14 cellular contexts compared by ENCODE assay signal in the genomic region with DNA sequence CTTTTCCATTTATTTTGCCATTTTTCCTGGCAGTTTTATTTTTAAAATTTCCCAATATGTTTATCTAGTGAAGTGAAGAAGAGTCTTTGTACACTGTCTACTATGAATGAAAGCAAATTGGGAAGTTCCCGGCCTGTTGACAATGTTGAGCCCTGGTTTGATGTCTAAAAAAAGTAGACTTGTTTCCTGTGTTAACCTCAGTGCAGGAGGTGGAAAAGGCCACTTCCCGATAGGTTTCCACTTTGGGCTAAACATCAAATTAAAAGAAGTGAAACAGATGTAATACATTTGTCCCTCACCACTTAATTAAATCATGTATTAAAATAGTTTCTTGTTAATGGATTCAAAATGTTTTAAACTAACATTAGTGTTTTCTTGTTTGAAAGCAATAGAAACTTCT. TPM values are rescaled to one million over a fixed set of nuclear protein-coding genes. Genes with fewer than 3 reads are reported as not detected.
DNase-seq lines count a peak whose midpoint lies in the region; ATAC-seq, FAIRE-seq and TF ChIP-seq lines count a peak whose summit lies in the region.
"Had no signal": no experiment of that assay in that cellular context is flagged by ENCODE, and none has a peak within 500 bp of the region (broad histone marks: within the 10 kb centered on the region; RNA-seq: fewer than 3 reads in every experiment).

No MANE protein-coding gene starts in this region.

- TF ChIP-seq CTCF in HFFc6 (IDR thresholded peaks at IDR 0.05) = no peak
- TF ChIP-seq CTCF in HepG2 (CRISPR knock-in tag; IDR thresholded peaks at IDR 0.05) = no peak
- TF ChIP-seq CTCF in endothelial cell (IDR thresholded peaks at IDR 0.05; ENCODE audit: unreplicated experiment) = no peak

- TF ChIP-seq POLR2A in HepG2 (IDR thresholded peaks at IDR 0.05; ENCODE audit: insufficient read depth in 1 of 2, low read depth in 2 of 2, low read length in 2 of 2) = no peak

- 12% methylated on average over 2 of the region's 2 CpGs for WGBS in HepG2 (ENCODE audit: low lambda C conversion rate)

- H3K79me2 ChIP-seq in HepG2 (ENCODE audit: insufficient read depth, low read length) (no peaks in the 10 kb centered on the region), Karpas-422 (ENCODE audit: low read length) (no peaks in the 10 kb centered on the region)

- H3K4me1 ChIP-seq in HepG2 (ENCODE audit: insufficient read depth, low read length) (peaks cover 55% of the 10 kb centered on the region), Karpas-422 (ENCODE audit: low read length) (peaks cover 3% of the 10 kb centered on the region; the same call in 1 of the 2 replicates)

- no peaks in the 10 kb centered on the region for H3K27me3 ChIP-seq in HepG2 (ENCODE audit: control insufficient read depth in 1 of 2, insufficient read depth in 2 of 2, low read length in 2 of 2)
- no peaks in the 10 kb centered on the region for H3K27me3 ChIP-seq in Karpas-422 (ENCODE audit: low read length)
- H3K27me3 ChIP-seq: gastrocnemius medialis had no signal

- no peaks in the 10 kb centered on the region for H3K9me2 ChIP-seq in Karpas-422 (replicated peaks; ENCODE audit: insufficient read depth, low read length)

- H3K9ac ChIP-seq in HepG2 (ENCODE audit: insufficient read depth, low read depth, low read length) (no peak overlapping the region), Karpas-422 (ENCODE audit: low read length) (no peak overlapping the region)

- H3K4me3 ChIP-seq in HepG2 (replicated peaks in 1 of 3; ENCODE audit: insufficient read depth in 1 of 3, low read depth in 2 of 3, low read length in 3 of 3) (no peak overlapping the region), Karpas-422 (ENCODE audit: low read length) (no peak overlapping the region)
- H3K4me3 ChIP-seq: gastrocnemius medialis had no signal

- no peak for TF ChIP-seq EP300 in HepG2 (IDR thresholded peaks at IDR 0.05; ENCODE audit: low read depth in 2 of 2, low read length in 2 of 2)
- no peak for TF ChIP-seq EP300 in HepG2 (CRISPR knock-in tag; IDR thresholded peaks at IDR 0.05; ENCODE audit: borderline replicate concordance)

- FAIRE-seq in HepG2 (lab: Jason Lieb, UNC) = no peak
- FAIRE-seq: small intestine had no signal

- H2AFZ ChIP-seq in HepG2 (ENCODE audit: low read length) = no peak overlapping the region
- no peak overlapping the region for H2AFZ ChIP-seq in Karpas-422 (ENCODE audit: low read length)

- intact Hi-C loops in HepG2 (cut with micrococcal nuclease; ENCODE audit: unreplicated experiment) = loop anchor here (10.0 kb wide), 1 partner anchor 302 kb away; no protein-coding TSS in a partner anchor

- DNase-seq in GDM1 (lab: John Stamatoyannopoulos, UW) = peak; percentile 47
- DNase-seq in HFFc6 = no peak
- DNase-seq in HepG2 (ENCODE audit: low spot score) = peak; percentile 18
- DNase-seq in effector CD8-positive, alpha-beta T cell (lab: John Stamatoyannopoulos, UW) = no peak
- no peak for DNase-seq in Karpas-422
- no peak for DNase-seq in endothelial cell (ENCODE audit: low spot score)
- DNase-seq: caudate nucleus, DMS53, gastrocnemius medialis, NCI-H1436, small intestine had no signal

- in situ Hi-C loops in HepG2 (cut with HindIII; ENCODE audit: extremely low pct_ligation_motif_present, low pct_unique_long_range_greater_than_20kb) = loop anchor here (25.0 kb wide), 1 partner anchor 1350 kb away; no protein-coding TSS in a partner anchor

- H3K4me1 Mint-ChIP-seq in HFFc6 (ENCODE audit: low read depth) (peaks cover 88% of the 10 kb centered on the region), endothelial cell (ENCODE audit: unreplicated experiment) (peaks cover 13% of the 10 kb centered on the region)
- peaks cover 43% of the 10 kb centered on the region for H3K4me1 Mint-ChIP-seq in T-helper 1 cell treated with Interleukin-12 subunit alpha and Interleukin-12 subunit beta and Interleukin-4 antibody, amounts not matched to agents 30 μg/mL and 1 μg/mL, for 36 hours (ENCODE audit: low read depth)

- H3K27ac Mint-ChIP-seq in HFFc6 (peak overlapping the region; percentile 95), endothelial cell (ENCODE audit: unreplicated experiment) (no peak overlapping the region)
- H3K27ac Mint-ChIP-seq in T-helper 1 cell treated with Interleukin-12 subunit alpha and Interleukin-12 subunit beta and Interleukin-4 antibody, amounts not matched to agents 30 μg/mL and 1 μg/mL, for 36 hours = no peak overlapping the region
- H3K27ac Mint-ChIP-seq: mesothelial cell of epicardium had no signal

- H3K9me3 Mint-ChIP-seq in HFFc6 (no peaks in the 10 kb centered on the region), endothelial cell (ENCODE audit: unreplicated experiment) (no peaks in the 10 kb centered on the region)
- H3K9me3 Mint-ChIP-seq in T-helper 1 cell treated with Interleukin-12 subunit alpha and Interleukin-12 subunit beta and Interleukin-4 antibody, amounts not matched to agents 30 μg/mL and 1 μg/mL, for 36 hours = no peaks in the 10 kb centered on the region
- H3K9me3 Mint-ChIP-seq: mesothelial cell of epicardium had no signal

- TF ChIP-seq RAD21 in HepG2 (CRISPR knock-in tag; IDR thresholded peaks at IDR 0.05) = no peak

- no peak for ATAC-seq in HepG2
- no peak for ATAC-seq in GM21515 (IDR thresholded peaks at IDR 0.05; ENCODE audit: unreplicated experiment)
- ATAC-seq: gastrocnemius medialis had no signal

- H3K9me3 ChIP-seq in HepG2 (ENCODE audit: low read length) = no peaks in the 10 kb centered on the region
- H3K9me3 ChIP-seq in Karpas-422 (ENCODE audit: low read length) = no peaks in the 10 kb centered on the region
- H3K9me3 ChIP-seq: gastrocnemius medialis had no signal

- no peak overlapping the region for H3K4me2 ChIP-seq in HepG2 (ENCODE audit: low read depth, low read length)
- H3K4me2 ChIP-seq in Karpas-422 (ENCODE audit: low read depth, low read length, poor library complexity, severe bottlenecking) = no peak overlapping the region

- H3K27me3 Mint-ChIP-seq in HFFc6 (ENCODE audit: insufficient read depth) (peaks cover 1% of the 10 kb centered on the region; the same call in 1 of the 2 replicates), endothelial cell (ENCODE audit: unreplicated experiment) (no peaks in the 10 kb centered on the region)
- no peaks in the 10 kb centered on the region for H3K27me3 Mint-ChIP-seq in T-helper 1 cell treated with Interleukin-12 subunit alpha and Interleukin-12 subunit beta and Interleukin-4 antibody, amounts not matched to agents 30 μg/mL and 1 μg/mL, for 36 hours (ENCODE audit: low read depth)

- H3K4me3 Mint-ChIP-seq in HFFc6 (peak overlapping the region; percentile 27; the same call in 1 of the 2 replicates), endothelial cell (ENCODE audit: unreplicated experiment) (no peak overlapping the region)
- H3K4me3 Mint-ChIP-seq in T-helper 1 cell treated with Interleukin-12 subunit alpha and Interleukin-12 subunit beta and Interleukin-4 antibody, amounts not matched to agents 30 μg/mL and 1 μg/mL, for 36 hours = peak overlapping the region; percentile 46
- H3K4me3 Mint-ChIP-seq: mesothelial cell of epicardium had no signal

- no peaks in the 10 kb centered on the region for H3K36me3 ChIP-seq in HepG2 (replicated peaks in 1 of 2; ENCODE audit: control insufficient read depth in 1 of 2, insufficient read depth in 2 of 2, low read length in 2 of 2)
- H3K36me3 ChIP-seq in Karpas-422 (ENCODE audit: insufficient read depth, low read length) = no peaks in the 10 kb centered on the region
- H3K36me3 ChIP-seq: gastrocnemius medialis had no signal

- CTCF ChIA-PET in HepG2 (lab: Yijun Ruan, JAX; ENCODE audit: low intra/inter-chr PET ratio, low total read pairs) = no interaction called here

- POLR2A ChIA-PET in HepG2 (lab: Yijun Ruan, JAX) = no interaction called here

- H4K20me1 ChIP-seq in HepG2 (ENCODE audit: insufficient read depth, low read length) (no peaks in the 10 kb centered on the region), Karpas-422 (ENCODE audit: insufficient read depth, low read depth, low read length) (no peaks in the 10 kb centered on the region)

- H3K27ac ChIP-seq in HepG2 (ENCODE audit: extremely low read length, insufficient read depth, low read length) (no peak overlapping the region), Karpas-422 (ENCODE audit: low read length) (no peak overlapping the region)

- no peaks in the 10 kb centered on the region for H3K36me3 Mint-ChIP-seq in HFFc6 (ENCODE audit: low read depth)
- peaks cover 1% of the 10 kb centered on the region for H3K36me3 Mint-ChIP-seq in T-helper 1 cell treated with Interleukin-12 subunit alpha and Interleukin-12 subunit beta and Interleukin-4 antibody, amounts not matched to agents 30 μg/mL and 1 μg/mL, for 36 hours (ENCODE audit: low read depth)
- H3K36me3 Mint-ChIP-seq in endothelial cell (ENCODE audit: low read depth, unreplicated experiment) = no peaks in the 10 kb centered on the region
- H3K36me3 Mint-ChIP-seq: mesothelial cell of epicardium had no signal

- no TSS peak for BruUV-seq in HepG2 (replicated peaks; lab: Mats Ljungman, UMichigan)

RNA-seq across cellular contexts. Expression of gene BBS12, which starts 30.0 kb away (rescaled TPM):
- 1 to 10 TPM; 2.0 to 3.1 (median 2.4) TPM for total RNA-seq in HFFc6 (2021; fragmentation: NEBNext Ultra II Directional; extraction: Animal tissue kit (Norgen Biotek cat#: 25700))
- total RNA-seq in HepG2 (2016; rRNA removed; fragmentation: Illumina TruSeq; extraction: Trizol) (1.7 and 2.1 TPM in 2 replicates), endothelial cell (ENCODE audit: unreplicated experiment) (4.6 TPM)
- total RNA-seq in HepG2 (2016; cell fraction: cytosol; rRNA removed; fragmentation: Illumina TruSeq; extraction: Trizol; ENCODE audit: low read depth) = 0.18 and 0.20 TPM in 2 replicates
- 1.5 and 2.4 TPM in 2 replicates for total RNA-seq in HepG2 (2016; cell fraction: insoluble cytoplasmic fraction; rRNA removed; fragmentation: Illumina TruSeq; extraction: Trizol)
- total RNA-seq in HepG2 (2016; cell fraction: membrane; rRNA removed; fragmentation: Illumina TruSeq; extraction: Trizol) = 0.90 TPM in 2 replicates
- 1.0 and 1.2 TPM in 2 replicates for total RNA-seq in HepG2 (2016; cell fraction: nucleus; rRNA removed; fragmentation: Illumina TruSeq; extraction: Trizol)
- polyA plus RNA-seq in HepG2 (2011; rRNA removed) = 0.29 and 0.32 TPM in 2 replicates
- polyA plus RNA-seq in HepG2 (2011; cell fraction: cytosol; rRNA removed) = 0.17 and 0.35 TPM in 2 replicates
- 0.18 and 0.29 TPM in 2 replicates for polyA plus RNA-seq in HepG2 (2011; cell fraction: nucleus; rRNA removed)
- polyA plus RNA-seq in HepG2 (2012) = 1.0 and 1.5 TPM in 2 replicates
- 0.08 and 0.09 TPM in 2 replicates for polyA plus RNA-seq in HepG2 (2016; cell fraction: cytosol; fragmentation: Illumina TruSeq; extraction: Trizol; ENCODE audit: low read depth)
- 1.3 and 1.6 TPM in 2 replicates for polyA plus RNA-seq in HepG2 (2016; cell fraction: insoluble cytoplasmic fraction; fragmentation: Illumina TruSeq; extraction: Trizol; ENCODE audit: low read depth)
- 0.26 and 0.31 TPM in 2 replicates for polyA plus RNA-seq in HepG2 (2016; cell fraction: membrane; fragmentation: Illumina TruSeq; extraction: Trizol; ENCODE audit: low read depth)
- polyA plus RNA-seq in HepG2 (2016; cell fraction: nucleus; fragmentation: Illumina TruSeq; extraction: Trizol; ENCODE audit: insufficient read depth, low read depth) = 0.57 and 1.1 TPM in 2 replicates
- polyA minus RNA-seq in HepG2 (2011; rRNA and poly(A)+ RNA removed; ENCODE audit: low replicate concordance) = 0.24 and 0.77 TPM in 2 replicates
- polyA minus RNA-seq in HepG2 (2011; cell fraction: cytosol; rRNA and poly(A)+ RNA removed) = 0.79 and 0.89 TPM in 2 replicates
- 2.3 and 4.0 TPM in 2 replicates for polyA minus RNA-seq in HepG2 (2011; cell fraction: nucleus; rRNA and poly(A)+ RNA removed)
- 1.2 and 2.0 TPM in 2 replicates for total RNA-seq in Karpas-422 (2014; rRNA removed; shearing (Covaris generic); ENCODE audit: low replicate concordance)

Comparison
In these comparisons a context has a peak if more than half of its experiments do, and no peak if none do; other contexts are left out.
1. DNase-seq: peak in GDM1 (single experiment) and HepG2 (single experiment); none in HFFc6 (single experiment), effector CD8-positive, alpha-beta T cell (single experiment), Karpas-422 (single experiment) and endothelial cell (single experiment).